11 cellular contexts compared by ENCODE assay signal in the genomic region with DNA sequence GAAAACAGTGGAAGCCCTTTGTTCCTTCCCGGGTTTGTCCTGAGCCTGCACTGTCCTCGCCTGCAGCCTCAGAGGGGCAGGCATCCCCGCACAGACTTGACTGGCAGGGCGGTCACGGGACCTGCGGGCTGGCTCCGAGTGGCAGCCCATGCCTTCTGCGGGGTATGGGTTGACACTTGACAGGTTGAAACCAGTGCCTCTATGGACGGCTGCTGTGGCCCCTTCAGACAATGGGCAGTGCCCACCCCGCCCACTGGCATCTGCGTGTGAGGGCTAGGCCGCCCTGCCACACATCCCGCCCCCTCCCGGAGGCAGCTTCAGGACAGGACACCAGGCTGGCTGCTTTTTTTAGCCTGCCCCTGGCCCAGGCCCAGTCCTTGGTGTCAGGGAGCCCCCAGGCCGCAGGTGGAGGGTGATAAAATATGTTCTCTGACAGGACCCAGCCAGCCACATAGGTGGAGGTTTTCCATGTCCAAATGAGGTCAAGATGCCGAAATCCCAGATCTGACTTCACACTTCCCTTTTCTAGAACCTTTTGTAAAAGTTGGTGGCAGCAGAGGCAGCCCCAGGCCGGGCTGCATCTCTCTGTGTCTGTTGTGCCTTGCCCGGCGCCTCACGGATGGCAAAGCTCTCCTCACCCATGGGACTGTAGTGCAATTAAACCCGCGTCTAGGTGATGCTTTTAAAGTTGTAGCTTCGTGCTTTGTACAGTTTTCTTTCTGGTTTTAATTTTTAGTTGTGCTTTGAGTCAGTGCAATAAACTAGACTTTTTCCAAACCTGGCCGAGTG. TPM values are rescaled to one million over a fixed set of nuclear protein-coding genes. Genes with fewer than 3 reads are reported as not detected.
DNase-seq lines count a peak whose midpoint lies in the region; ATAC-seq and TF ChIP-seq lines count a peak whose summit lies in the region.
"Had no signal": no experiment of that assay in that cellular context is flagged by ENCODE, and none has a peak within 500 bp of the region (broad histone marks: within the 10 kb centered on the region; RNA-seq: fewer than 3 reads in every experiment).

No MANE protein-coding gene starts in this region.

- no peak for DNase-seq in activated CD8-positive, alpha-beta memory T cell treated with anti-CD3 and anti-CD28 coated beads, Interleukin-2, amount 10 ng/mL, durations not matched to agents 7 days and 5 days
- DNase-seq in activated CD8-positive, alpha-beta memory T cell treated with anti-CD3 and anti-CD28 coated beads for 24 hours: no peak
- DNase-seq in esophagus squamous epithelium (lab: John Stamatoyannopoulos, UW) (no peak), upper lobe of left lung (peak in 1 of 2 donors; percentile 62), iPS-NIHi11 (ENCODE audit: low spot score) (no peak)
- DNase-seq in natural killer cell treated with Interleukin-12 subunit alpha and Interleukin-12 subunit beta and Interleukin-15 and Interleukin-18, amount 100 ng/mL, for 72 hours (ENCODE audit: low spot score): no peak
- DNase-seq: ACHN, NCI-H1048, NCI-H748 treated with DMSO at 0.1 percent for 48 hours had no signal

- 84 to 86% methylated on average over 19 to 20 of the region's 24 CpGs for WGBS in esophagus squamous epithelium, 2 donors
- WGBS in upper lobe of left lung, 2 donors: 88 to 89% methylated on average over 19 to 23 of the region's 24 CpGs

- peaks cover 4 to 49% (median 6%) of the 10 kb centered on the region in 3 donors for H3K36me3 ChIP-seq in esophagus squamous epithelium
- H3K36me3 ChIP-seq in upper lobe of left lung: peaks cover 0 to 30% (median 19%) of the 10 kb centered on the region in 4 donors

- H3K27ac ChIP-seq in esophagus squamous epithelium (peak overlapping the region in 3 of 4 donors; percentile 54 to 75 (median 74)), upper lobe of left lung (peak overlapping the region; percentile 78 to 85 (median 79))

- no peak for TF ChIP-seq CTCF in esophagus squamous epithelium (IDR thresholded peaks at IDR 0.05)
- TF ChIP-seq CTCF in upper lobe of left lung (IDR thresholded peaks at IDR 0.05): no peak

- no peak for TF ChIP-seq EP300 in upper lobe of left lung (IDR thresholded peaks at IDR 0.05)

- H3K9me3 ChIP-seq in esophagus squamous epithelium: no peaks in the 10 kb centered on the region
- no peaks in the 10 kb centered on the region for H3K9me3 ChIP-seq in upper lobe of left lung

- H3K27me3 Mint-ChIP-seq in activated CD8-positive, alpha-beta memory T cell treated with anti-CD3 and anti-CD28 coated beads, Interleukin-2, amount 10 ng/mL, durations not matched to agents 7 days and 5 days: no peaks in the 10 kb centered on the region
- no peaks in the 10 kb centered on the region for H3K27me3 Mint-ChIP-seq in natural killer cell treated with Interleukin-12 subunit alpha and Interleukin-12 subunit beta and Interleukin-15 and Interleukin-18, amount 100 ng/mL, for 72 hours

- CTCF ChIA-PET in activated CD8-positive, alpha-beta memory T cell treated with anti-CD3 and anti-CD28 coated beads, Interleukin-2, amount 10 ng/mL, durations not matched to agents 7 days and 5 days (lab: Charles Lee): interaction anchor here (1.2 to 1.9 kb wide), 2 partner anchors 10 to 62 kb away, joined by 5 to 15 read pairs; partner anchors contain the start of gene ANKRD9

- peak overlapping the region; percentile 74 for H3K27ac Mint-ChIP-seq in activated CD8-positive, alpha-beta memory T cell treated with anti-CD3 and anti-CD28 coated beads, Interleukin-2, amount 10 ng/mL, durations not matched to agents 7 days and 5 days
- H3K27ac Mint-ChIP-seq in natural killer cell treated with Interleukin-12 subunit alpha and Interleukin-12 subunit beta and Interleukin-15 and Interleukin-18, amount 100 ng/mL, for 72 hours: peak overlapping the region; percentile 81 to 88

- ATAC-seq in activated CD8-positive, alpha-beta memory T cell treated with anti-CD3 and anti-CD28 coated beads, Interleukin-2, amount 10 ng/mL, durations not matched to agents 7 days and 5 days: no peak
- no peak for ATAC-seq in natural killer cell treated with Interleukin-12 subunit alpha and Interleukin-12 subunit beta and Interleukin-15 and Interleukin-18, amount 100 ng/mL, for 72 hours
- peak in 1 of 2 donors; percentile 2 for ATAC-seq in upper lobe of left lung (ENCODE audit: low FRiP score in 2 of 2)
- no peak for ATAC-seq in HG03442 (IDR thresholded peaks at IDR 0.05; ENCODE audit: unreplicated experiment)
- no peak for ATAC-seq in HG03159 (IDR thresholded peaks at IDR 0.05; ENCODE audit: unreplicated experiment)

- H3K36me3 Mint-ChIP-seq in activated CD8-positive, alpha-beta memory T cell treated with anti-CD3 and anti-CD28 coated beads, Interleukin-2, amount 10 ng/mL, durations not matched to agents 7 days and 5 days: peaks cover 2% of the 10 kb centered on the region
- H3K36me3 Mint-ChIP-seq in natural killer cell treated with Interleukin-12 subunit alpha and Interleukin-12 subunit beta and Interleukin-15 and Interleukin-18, amount 100 ng/mL, for 72 hours: no peaks in the 10 kb centered on the region

- peaks cover 0 to 27% (median 3%) of the 10 kb centered on the region in 3 donors for H3K4me1 ChIP-seq in esophagus squamous epithelium
- H3K4me1 ChIP-seq in upper lobe of left lung: peaks cover 7 to 18% (median 13%) of the 10 kb centered on the region in 4 donors

- H3K4me3 ChIP-seq in esophagus squamous epithelium: no peak overlapping the region
- no peak overlapping the region for H3K4me3 ChIP-seq in upper lobe of left lung

- TF ChIP-seq POLR2A in esophagus squamous epithelium (IDR thresholded peaks at IDR 0.05): no peak
- no peak for TF ChIP-seq POLR2A in upper lobe of left lung (IDR thresholded peaks at IDR 0.05)

- intact Hi-C loops in esophagus squamous epithelium (cut with DNase I): loop anchor here (10.0 kb wide), 1 partner anchor 165 kb away; no protein-coding TSS in a partner anchor

- no peaks in the 10 kb centered on the region for H3K9me3 Mint-ChIP-seq in activated CD8-positive, alpha-beta memory T cell treated with anti-CD3 and anti-CD28 coated beads, Interleukin-2, amount 10 ng/mL, durations not matched to agents 7 days and 5 days (ENCODE audit: low read depth)
- H3K9me3 Mint-ChIP-seq in natural killer cell treated with Interleukin-12 subunit alpha and Interleukin-12 subunit beta and Interleukin-15 and Interleukin-18, amount 100 ng/mL, for 72 hours: no peaks in the 10 kb centered on the region

- H3K4me3 Mint-ChIP-seq in activated CD8-positive, alpha-beta memory T cell treated with anti-CD3 and anti-CD28 coated beads, Interleukin-2, amount 10 ng/mL, durations not matched to agents 7 days and 5 days: no peak overlapping the region
- no peak overlapping the region for H3K4me3 Mint-ChIP-seq in natural killer cell treated with Interleukin-12 subunit alpha and Interleukin-12 subunit beta and Interleukin-15 and Interleukin-18, amount 100 ng/mL, for 72 hours

- peaks cover 17% of the 10 kb centered on the region for H3K4me1 Mint-ChIP-seq in activated CD8-positive, alpha-beta memory T cell treated with anti-CD3 and anti-CD28 coated beads, Interleukin-2, amount 10 ng/mL, durations not matched to agents 7 days and 5 days
- H3K4me1 Mint-ChIP-seq in natural killer cell treated with Interleukin-12 subunit alpha and Interleukin-12 subunit beta and Interleukin-15 and Interleukin-18, amount 100 ng/mL, for 72 hours (ENCODE audit: low read depth in 2 of 2): peaks cover 11 to 14% of the 10 kb centered on the region in 2 donors

- H3K27me3 ChIP-seq in esophagus squamous epithelium (no peaks in the 10 kb centered on the region), upper lobe of left lung (no peaks in the 10 kb centered on the region)

RNA-seq across cellular contexts. Expression of gene ANKRD9, which starts 10.0 kb away (rescaled TPM):
- total RNA-seq in activated CD8-positive, alpha-beta memory T cell treated with anti-CD3 and anti-CD28 coated beads, Interleukin-2, amount 10 ng/mL, durations not matched to agents 7 days and 5 days: 10 to 100 TPM; 11.2 to 12.6 TPM
- total RNA-seq in esophagus squamous epithelium (10 to 100 TPM; 20.0 to 39.0 (median 30.2) TPM), upper lobe of left lung (10 to 100 TPM; 21.0 to 99.9 (median 47.6) TPM)
- total RNA-seq in natural killer cell treated with Interleukin-12 subunit alpha and Interleukin-12 subunit beta and Interleukin-15 and Interleukin-18, amount 100 ng/mL, for 72 hours: 10 to 100 TPM in 1 of 2 donors, 1 to 10 TPM in 1; 7.9 to 12.7 TPM
